Comparison of ENCODE assay signal across 33 cellular contexts in genomic region chr12:132568301-132568700, GRCh38. TPM values are rescaled to one million over a fixed set of nuclear protein-coding genes. Genes with fewer than 3 reads are reported as not detected.
"Had no signal": no experiment of that assay in that cellular context is flagged by ENCODE, and none has a peak within 500 bp of the region (broad histone marks: within the 10 kb centered on the region; RNA-seq: fewer than 3 reads in every experiment).

No MANE protein-coding gene starts in this region.

- H3K27me3 ChIP-seq: ovary, spleen, suprapubic skin, testis, tibial artery, transverse colon, upper lobe of right lung, uterus had no signal

- H3K4me2 ChIP-seq: smooth muscle cell had no signal

- H3K9ac ChIP-seq: parathyroid adenoma had no signal

- H3K27ac Mint-ChIP-seq: naive thymus-derived CD4-positive, alpha-beta T cell; nephron; progenitor cell of endocrine pancreas; stimulated activated memory B cell treated with anti-CD40 and anti-IgM and Interleukin-4, amounts not matched to agents 10 μg/mL and 1 μg/mL and 100 μg/mL, for 72 hours; type B pancreatic cell had no signal

- H3K36me3 Mint-ChIP-seq: natural killer cell, type B pancreatic cell had no signal

- H3K36me3 ChIP-seq: ovary, transverse colon, uterus had no signal

- ATAC-seq: naive thymus-derived CD4-positive, alpha-beta T cell; natural killer cell; psoas muscle; right cardiac atrium; sciatic nerve; stimulated activated memory B cell treated with anti-CD40 and anti-IgM and Interleukin-4, amounts not matched to agents 10 μg/mL and 1 μg/mL and 100 μg/mL, for 72 hours; stimulated activated naive CD8-positive, alpha-beta T cell treated with anti-CD3 and anti-CD28 coated beads, Interleukin-15, amount 100 ng/mL, for 72 hours; stimulated activated naive CD8-positive, alpha-beta T cell treated with anti-CD3 and anti-CD28 coated beads, Interleukin-15, Interleukin-2, amounts not matched to agents 100 U/mL and 50 U/mL, for 24 hours; upper lobe of right lung had no signal

- H3K9me3 Mint-ChIP-seq: natural killer cell; nephron; stimulated activated memory B cell treated with anti-CD40 and anti-IgM and Interleukin-4, amounts not matched to agents 10 μg/mL and 1 μg/mL and 100 μg/mL, for 72 hours; stimulated activated naive CD8-positive, alpha-beta T cell treated with anti-CD3 and anti-CD28 coated beads, Interleukin-15, amount 100 ng/mL, for 72 hours; type B pancreatic cell had no signal

- H3K4me3 Mint-ChIP-seq: naive thymus-derived CD4-positive, alpha-beta T cell; natural killer cell; nephron; stimulated activated memory B cell treated with anti-CD40 and anti-IgM and Interleukin-4, amounts not matched to agents 10 μg/mL and 1 μg/mL and 100 μg/mL, for 72 hours; stimulated activated naive CD8-positive, alpha-beta T cell treated with anti-CD3 and anti-CD28 coated beads, Interleukin-15, amount 100 ng/mL, for 72 hours; type B pancreatic cell had no signal

- H3K4me1 ChIP-seq: parathyroid adenoma, psoas muscle, suprapubic skin, tibial artery, transverse colon, uterus had no signal

- H3K27ac ChIP-seq: ovary, parathyroid adenoma, psoas muscle, skin epidermis, spleen, suprapubic skin, testis, tibial artery, transverse colon, upper lobe of right lung, uterus had no signal

- H2AFZ ChIP-seq: parathyroid adenoma had no signal

- H3K4me3 ChIP-seq: ovary, psoas muscle, skin epidermis, smooth muscle cell, spleen, suprapubic skin, testis, tibial artery, transverse colon, upper lobe of right lung, uterus had no signal

- DNase-seq: naive thymus-derived CD4-positive, alpha-beta T cell; natural killer cell; occipital lobe; ovary; posterior cingulate gyrus; psoas muscle; right cardiac atrium; spleen; stimulated activated CD4-positive, alpha-beta T cell treated with anti-CD3 and anti-CD28 coated beads, Interleukin-12 subunit alpha, Interleukin-12 subunit beta, amount 100 ng/mL, for 4 hours; stimulated activated CD4-positive, alpha-beta T cell treated with anti-CD3 and anti-CD28 coated beads, Interleukin-1b, Interleukin-23, amount 100 ng/mL, for 48 hours; stimulated activated CD4-positive, alpha-beta T cell treated with anti-CD3 and anti-CD28 coated beads, Interleukin-4, amount 100 ng/mL, for 24 hours; stimulated activated naive CD4-positive, alpha-beta T cell; stimulated activated naive CD8-positive, alpha-beta T cell treated with anti-CD3 and anti-CD28 coated beads, Interleukin-15, amount 100 ng/mL, for 72 hours; stimulated activated naive CD8-positive, alpha-beta T cell treated with anti-CD3 and anti-CD28 coated beads, Interleukin-15, Interleukin-2, amounts not matched to agents 100 U/mL and 50 U/mL, for 24 hours; substantia nigra; testis; tibial artery; transverse colon; upper lobe of right lung; uterus had no signal

- H3K79me2 ChIP-seq: parathyroid adenoma had no signal

- H3K4me1 Mint-ChIP-seq: nephron had no signal

- H3K9me3 ChIP-seq: ovary, psoas muscle, spleen, suprapubic skin, testis, tibial artery, transverse colon, upper lobe of right lung, uterus had no signal

- H3K27me3 Mint-ChIP-seq: naive thymus-derived CD4-positive, alpha-beta T cell; progenitor cell of endocrine pancreas; stimulated activated memory B cell treated with anti-CD40 and anti-IgM and Interleukin-4, amounts not matched to agents 10 μg/mL and 1 μg/mL and 100 μg/mL, for 72 hours; stimulated activated naive CD8-positive, alpha-beta T cell treated with anti-CD3 and anti-CD28 coated beads, Interleukin-15, amount 100 ng/mL, for 72 hours; type B pancreatic cell had no signal

RNA-seq across cellular contexts. Expression of gene LRCOL1, which starts 42.1 kb away (rescaled TPM):
- total RNA-seq: naive thymus-derived CD4-positive, alpha-beta T cell; natural killer cell; occipital lobe; osteoblast; progenitor cell of endocrine pancreas; right cardiac atrium; sciatic nerve; smooth muscle cell; suprapubic skin; transverse colon; urinary bladder had no signal
- polyA plus RNA-seq: naive thymus-derived CD4-positive, alpha-beta T cell; neural cell; right cardiac atrium; smooth muscle cell had no signal

RNA-seq across cellular contexts. Expression of gene P2RX2, which starts 50.3 kb away (rescaled TPM):
- total RNA-seq: natural killer cell, occipital lobe, osteoblast, psoas muscle, renal cortical epithelial cell, right cardiac atrium, sciatic nerve, smooth muscle cell, suprapubic skin, urinary bladder, uterus had no signal
- polyA plus RNA-seq: naive thymus-derived CD4-positive, alpha-beta T cell; neural cell; right cardiac atrium; smooth muscle cell had no signal
